ENCODE assay signal across 11 cellular contexts in genomic region chr2:218381916-218382366, GRCh38. TPM values are rescaled to one million over a fixed set of nuclear protein-coding genes. Genes with fewer than 3 reads are reported as not detected.
DNase-seq lines count a peak whose midpoint lies in the region; ATAC-seq and TF ChIP-seq lines count a peak whose summit lies in the region.
"Had no signal": no experiment of that assay in that cellular context is flagged by ENCODE, and none has a peak within 500 bp of the region (broad histone marks: within the 10 kb centered on the region; RNA-seq: fewer than 3 reads in every experiment).

SLC11A1 (plus strand) TSS chr2:218382273; CDS start chr2:218382369, 96 bp downstream.

- H3K4me1 ChIP-seq in left ventricle myocardium inferior (peaks cover under 1% of the 10 kb centered on the region), transverse colon (peaks cover 0 to under 1% (median 0%) of the 10 kb centered on the region in 4 donors)

- H3K36me3 ChIP-seq in left ventricle myocardium inferior (no peaks in the 10 kb centered on the region), transverse colon (no peaks in the 10 kb centered on the region)

- peak within 1 kb of the TSS; percentile 29 for H3K27ac Mint-ChIP-seq in nephron progenitor cell

- H3K36me3 Mint-ChIP-seq in nephron progenitor cell (ENCODE audit: low read depth), result no peaks in the 10 kb centered on the region

- intact Hi-C loops in left ventricle myocardium inferior (cut with micrococcal nuclease) (no loop called here), transverse colon (cut with DNase I; ENCODE audit: low total_unique reads) (no loop called here)

- H3K4me3 Mint-ChIP-seq in nephron progenitor cell, result no peak within 1 kb of the TSS

- H3K27me3 Mint-ChIP-seq in nephron progenitor cell (ENCODE audit: low read depth, poor library complexity), result peaks cover 33% of the 10 kb centered on the region

- TF ChIP-seq POLR2A in transverse colon (IDR thresholded peaks at IDR 0.05), result peak; percentile 45

- H3K27me3 ChIP-seq in left ventricle myocardium inferior (ENCODE audit: low read depth) (no peaks in the 10 kb centered on the region), transverse colon (no peaks in the 10 kb centered on the region)

- no peak for TF ChIP-seq CTCF in left ventricle myocardium inferior (IDR thresholded peaks at IDR 0.05; ENCODE audit: borderline replicate concordance)
- TF ChIP-seq CTCF in nephron progenitor cell (IDR thresholded peaks at IDR 0.05), result no peak
- no peak for TF ChIP-seq CTCF in transverse colon (IDR thresholded peaks at IDR 0.05)

- H3K27ac ChIP-seq in left ventricle myocardium inferior (replicated peaks), result peak within 1 kb of the TSS; percentile 5
- H3K27ac ChIP-seq in transverse colon, result peak within 1 kb of the TSS in 3 of 4 donors; percentile 14 to 43 (median 29)

- peak; percentile 56 for TF ChIP-seq EP300 in transverse colon (IDR thresholded peaks at IDR 0.05; ENCODE audit: low read depth)

- no peaks in the 10 kb centered on the region for H3K9me3 Mint-ChIP-seq in nephron progenitor cell

- WGBS in transverse colon (ENCODE audit: low coverage in 1 of 2), 2 donors, result 70 to 74% methylated on average over 4 to 13 of the region's 13 CpGs

- ATAC-seq in HG03139 (IDR thresholded peaks at IDR 0.05; ENCODE audit: unreplicated experiment), result no peak
- ATAC-seq in HG02610 (IDR thresholded peaks at IDR 0.05; ENCODE audit: unreplicated experiment), result no peak

- peak within 1 kb of the TSS; percentile 6 for H3K4me3 ChIP-seq in left ventricle myocardium inferior
- H3K4me3 ChIP-seq in transverse colon, result no peak within 1 kb of the TSS

- DNase-seq in SKM-1 treated with dmso at 0.1 percent for 144 hours (lab: John Stamatoyannopoulos, UW; ENCODE audit: unreplicated experiment) (peak; percentile 75), left ventricle myocardium inferior (peak; percentile 65), nephron progenitor cell (no peak), transverse colon (peak; percentile 32), occipital lobe (lab: John Stamatoyannopoulos, UW) (no peak)
- no peak for DNase-seq in activated CD8-positive, alpha-beta memory T cell treated with anti-CD3 and anti-CD28 coated beads, Interleukin-2, amount 50 U/mL, for 48 hours
- DNase-seq: NCI-H1436 treated with DMSO at 0.1 percent for 48 hours; NK-92 treated with Interleukin-12 subunit alpha and Interleukin-12 subunit beta, amount 100 ng/mL, for 24 hours; T-helper 2 cell had no signal

- H3K4me1 Mint-ChIP-seq in nephron progenitor cell, result peaks cover 7% of the 10 kb centered on the region

- in situ Hi-C loops in transverse colon (cut with MboI; ENCODE audit: low pct_ligation_motif_present in 1 of 4, low pct_unique_long_range_greater_than_20kb in 1 of 4, low sequenced_read_pairs in 3 of 4), result loop anchor here in 3 of 4 donors (25.0 kb wide), 2 partner anchors 95 to 195 kb away; partner anchors contain the start of gene TMBIM1 (in 2 of the 3)

- no peaks in the 10 kb centered on the region for H3K9me3 ChIP-seq in left ventricle myocardium inferior (replicated peaks)
- H3K9me3 ChIP-seq in transverse colon, result no peaks in the 10 kb centered on the region

RNA-seq across cellular contexts. Expression of gene SLC11A1, which starts in this region (rescaled TPM):
- total RNA-seq in left ventricle myocardium inferior (6.4 TPM), transverse colon (1 to 10 TPM; 2.6 to 8.4 (median 6.3) TPM), occipital lobe (1.7 TPM)

Comparison
In these comparisons a context has a peak if more than half of its experiments do, and no peak if none do; other contexts are left out.
1. DNase-seq: peak in SKM-1 treated with dmso at 0.1 percent for 144 hours (single experiment), left ventricle myocardium inferior (single experiment) and transverse colon (single experiment); none in nephron progenitor cell (single experiment), occipital lobe (single experiment) and activated CD8-positive, alpha-beta memory T cell treated with anti-CD3 and anti-CD28 coated beads, Interleukin-2, amount 50 U/mL, for 48 hours (single experiment).